Comparison of ENCODE assay signal across 11 cellular contexts in genomic region chr2:13522917-13523821, GRCh38.
DNase-seq lines count a peak whose midpoint lies in the region; ATAC-seq and TF ChIP-seq lines count a peak whose summit lies in the region.
"Had no signal": no experiment of that assay in that cellular context is flagged by ENCODE, and none has a peak within 500 bp of the region (broad histone marks: within the 10 kb centered on the region; RNA-seq: fewer than 3 reads in every experiment).

No MANE protein-coding gene starts in this region.

- H3K79me2 ChIP-seq in smooth muscle cell (ENCODE audit: low read depth) (no peaks in the 10 kb centered on the region), neural progenitor cell (ENCODE audit: low read depth) (no peaks in the 10 kb centered on the region)

- TF ChIP-seq CTCF in astrocyte of the cerebellum (IDR thresholded peaks at IDR 0.05; ENCODE audit: low read depth, low read length, missing control alignments): no peak
- no peak for TF ChIP-seq CTCF in smooth muscle cell (IDR thresholded peaks at IDR 0.05; ENCODE audit: borderline replicate concordance, insufficient read depth, poor library complexity, severe bottlenecking)
- TF ChIP-seq CTCF in neural progenitor cell (IDR thresholded peaks at IDR 0.05): no peak

- H3K27me3 ChIP-seq in smooth muscle cell (ENCODE audit: low read depth): no peaks in the 10 kb centered on the region
- H3K27me3 ChIP-seq in neural progenitor cell: no peaks in the 10 kb centered on the region
- H3K27me3 ChIP-seq: uterus had no signal

- H3K9me3 ChIP-seq in smooth muscle cell (replicated peaks; ENCODE audit: low read depth): no peaks in the 10 kb centered on the region
- H3K9me3 ChIP-seq in neural progenitor cell (ENCODE audit: low read depth): peaks cover 13% of the 10 kb centered on the region
- H3K9me3 ChIP-seq: uterus had no signal

- DNase-seq in NCI-H2196 (lab: John Stamatoyannopoulos, UW; ENCODE audit: unreplicated experiment) (peak; percentile 10), NCI-H2196 treated with DMSO at 0.1 percent for 48 hours (lab: John Stamatoyannopoulos, UW; ENCODE audit: unreplicated experiment) (no peak), astrocyte of the cerebellum (ENCODE audit: low read depth) (peak; percentile 47), smooth muscle cell (lab: John Stamatoyannopoulos, UW; ENCODE audit: unreplicated experiment) (no peak), neural progenitor cell (ENCODE audit: low spot score) (no peak)
- DNase-seq in activated T-cell treated with anti-CD3 and anti-CD28 coated beads, Interleukin-2, amount 50 U/mL, for 24 hours: no peak
- DNase-seq in activated CD4-positive, alpha-beta T cell treated with anti-CD3 and anti-CD28 coated beads, Interleukin-2, amount 10 ng/mL, durations not matched to agents 7 days and 5 days: no peak
- DNase-seq: activated naive CD8-positive, alpha-beta T cell treated with anti-CD3 and anti-CD28 coated beads, Interleukin-2, amount 10 ng/mL, durations not matched to agents 7 days and 5 days had no signal

- H3K27ac ChIP-seq in smooth muscle cell (ENCODE audit: low read depth): peak overlapping the region; percentile 36
- H3K27ac ChIP-seq in neural progenitor cell: no peak overlapping the region
- H3K27ac ChIP-seq: A549, uterus had no signal

- H3K27me3 Mint-ChIP-seq in neural progenitor cell (ENCODE audit: insufficient read depth, low read depth): no peaks in the 10 kb centered on the region
- no peaks in the 10 kb centered on the region for H3K27me3 Mint-ChIP-seq in activated T-cell treated with anti-CD3 and anti-CD28 coated beads, Interleukin-2, amount 50 U/mL, for 24 hours
- H3K27me3 Mint-ChIP-seq in activated CD4-positive, alpha-beta T cell treated with anti-CD3 and anti-CD28 coated beads, Interleukin-2, amount 10 ng/mL, durations not matched to agents 7 days and 5 days: no peaks in the 10 kb centered on the region
- H3K27me3 Mint-ChIP-seq: activated naive CD8-positive, alpha-beta T cell treated with anti-CD3 and anti-CD28 coated beads, Interleukin-2, amount 10 ng/mL, durations not matched to agents 7 days and 5 days had no signal

- H3K4me1 ChIP-seq in smooth muscle cell (ENCODE audit: low read depth) (no peaks in the 10 kb centered on the region), neural progenitor cell (no peaks in the 10 kb centered on the region)
- H3K4me1 ChIP-seq: A549, uterus had no signal

- H3K9me3 Mint-ChIP-seq in neural progenitor cell: no peaks in the 10 kb centered on the region
- peaks cover 9% of the 10 kb centered on the region for H3K9me3 Mint-ChIP-seq in activated T-cell treated with anti-CD3 and anti-CD28 coated beads, Interleukin-2, amount 50 U/mL, for 24 hours
- no peaks in the 10 kb centered on the region for H3K9me3 Mint-ChIP-seq in activated CD4-positive, alpha-beta T cell treated with anti-CD3 and anti-CD28 coated beads, Interleukin-2, amount 10 ng/mL, durations not matched to agents 7 days and 5 days

- H3K4me3 ChIP-seq in astrocyte of the cerebellum (ENCODE audit: low read depth, low read length) (no peak overlapping the region), smooth muscle cell (no peak overlapping the region), neural progenitor cell (no peak overlapping the region)
- H3K4me3 ChIP-seq: A549, uterus had no signal

- no peak overlapping the region for H3K4me3 Mint-ChIP-seq in neural progenitor cell
- H3K4me3 Mint-ChIP-seq in activated T-cell treated with anti-CD3 and anti-CD28 coated beads, Interleukin-2, amount 50 U/mL, for 24 hours: no peak overlapping the region
- H3K4me3 Mint-ChIP-seq in activated CD4-positive, alpha-beta T cell treated with anti-CD3 and anti-CD28 coated beads, Interleukin-2, amount 10 ng/mL, durations not matched to agents 7 days and 5 days: no peak overlapping the region
- H3K4me3 Mint-ChIP-seq: activated naive CD8-positive, alpha-beta T cell treated with anti-CD3 and anti-CD28 coated beads, Interleukin-2, amount 10 ng/mL, durations not matched to agents 7 days and 5 days had no signal

- CTCF ChIA-PET in activated CD4-positive, alpha-beta T cell treated with anti-CD3 and anti-CD28 coated beads, Interleukin-2, amount 10 ng/mL, durations not matched to agents 7 days and 5 days (lab: Charles Lee): no interaction called here

- H3K9ac ChIP-seq in smooth muscle cell (ENCODE audit: low read depth) (no peak overlapping the region), neural progenitor cell (no peak overlapping the region)

- H2AFZ ChIP-seq in smooth muscle cell (ENCODE audit: low read depth) (no peak overlapping the region), neural progenitor cell (replicated peaks) (no peak overlapping the region)

- in situ Hi-C loops in astrocyte of the cerebellum (cut with HindIII; ENCODE audit: low sequenced_read_pairs): no loop called here

- H3K36me3 ChIP-seq in smooth muscle cell (ENCODE audit: low read depth) (no peaks in the 10 kb centered on the region), neural progenitor cell (no peaks in the 10 kb centered on the region)
- H3K36me3 ChIP-seq: uterus had no signal

- 48% methylated on average over 6 of the region's 6 CpGs for WGBS in smooth muscle cell (ENCODE audit: low lambda C conversion rate)

- POLR2A ChIA-PET in activated CD4-positive, alpha-beta T cell treated with anti-CD3 and anti-CD28 coated beads, Interleukin-2, amount 10 ng/mL, durations not matched to agents 7 days and 5 days (lab: Charles Lee): no interaction called here

- H4K20me1 ChIP-seq in smooth muscle cell (ENCODE audit: low read depth) (no peaks in the 10 kb centered on the region), neural progenitor cell (ENCODE audit: low read depth) (no peaks in the 10 kb centered on the region)

- H3K4me2 ChIP-seq in smooth muscle cell: no peak overlapping the region
- no peak overlapping the region for H3K4me2 ChIP-seq in neural progenitor cell
- H3K4me2 ChIP-seq: A549 had no signal

- H3F3A ChIP-seq in smooth muscle cell (ENCODE audit: low read depth): no peaks in the 10 kb centered on the region
- no peaks in the 10 kb centered on the region for H3F3A ChIP-seq in neural progenitor cell (ENCODE audit: low read depth)

- H3K27ac Mint-ChIP-seq in neural progenitor cell: no peak overlapping the region
- H3K27ac Mint-ChIP-seq in activated T-cell treated with anti-CD3 and anti-CD28 coated beads, Interleukin-2, amount 50 U/mL, for 24 hours: no peak overlapping the region
- H3K27ac Mint-ChIP-seq in activated CD4-positive, alpha-beta T cell treated with anti-CD3 and anti-CD28 coated beads, Interleukin-2, amount 10 ng/mL, durations not matched to agents 7 days and 5 days: no peak overlapping the region
- H3K27ac Mint-ChIP-seq: activated naive CD8-positive, alpha-beta T cell treated with anti-CD3 and anti-CD28 coated beads, Interleukin-2, amount 10 ng/mL, durations not matched to agents 7 days and 5 days had no signal

- H3K4me1 Mint-ChIP-seq in neural progenitor cell: no peaks in the 10 kb centered on the region
- H3K4me1 Mint-ChIP-seq in activated T-cell treated with anti-CD3 and anti-CD28 coated beads, Interleukin-2, amount 50 U/mL, for 24 hours (ENCODE audit: low read depth): no peaks in the 10 kb centered on the region
- H3K4me1 Mint-ChIP-seq in activated CD4-positive, alpha-beta T cell treated with anti-CD3 and anti-CD28 coated beads, Interleukin-2, amount 10 ng/mL, durations not matched to agents 7 days and 5 days: no peaks in the 10 kb centered on the region
- H3K4me1 Mint-ChIP-seq: activated naive CD8-positive, alpha-beta T cell treated with anti-CD3 and anti-CD28 coated beads, Interleukin-2, amount 10 ng/mL, durations not matched to agents 7 days and 5 days had no signal

- no peaks in the 10 kb centered on the region for H3K36me3 Mint-ChIP-seq in neural progenitor cell
- no peaks in the 10 kb centered on the region for H3K36me3 Mint-ChIP-seq in activated T-cell treated with anti-CD3 and anti-CD28 coated beads, Interleukin-2, amount 50 U/mL, for 24 hours (ENCODE audit: low read depth)
- no peaks in the 10 kb centered on the region for H3K36me3 Mint-ChIP-seq in activated CD4-positive, alpha-beta T cell treated with anti-CD3 and anti-CD28 coated beads, Interleukin-2, amount 10 ng/mL, durations not matched to agents 7 days and 5 days (ENCODE audit: low read depth)
- H3K36me3 Mint-ChIP-seq: activated naive CD8-positive, alpha-beta T cell treated with anti-CD3 and anti-CD28 coated beads, Interleukin-2, amount 10 ng/mL, durations not matched to agents 7 days and 5 days had no signal

- ATAC-seq in HG03025 (IDR thresholded peaks at IDR 0.05; ENCODE audit: low FRiP score, unreplicated experiment): peak; percentile 96
- ATAC-seq: A549 had no signal

Comparison
In these comparisons a context has a peak if more than half of its experiments do, and no peak if none do; other contexts are left out.
1. DNase-seq: peak in NCI-H2196 (single experiment) and astrocyte of the cerebellum (single experiment); none in NCI-H2196 treated with DMSO at 0.1 percent for 48 hours (single experiment), smooth muscle cell (single experiment), neural progenitor cell (single experiment), activated T-cell treated with anti-CD3 and anti-CD28 coated beads, Interleukin-2, amount 50 U/mL, for 24 hours (single experiment) and activated CD4-positive, alpha-beta T cell treated with anti-CD3 and anti-CD28 coated beads, Interleukin-2, amount 10 ng/mL, durations not matched to agents 7 days and 5 days (single experiment).